Comparison of ENCODE assay signal across 1 cellular context in the genomic region with DNA sequence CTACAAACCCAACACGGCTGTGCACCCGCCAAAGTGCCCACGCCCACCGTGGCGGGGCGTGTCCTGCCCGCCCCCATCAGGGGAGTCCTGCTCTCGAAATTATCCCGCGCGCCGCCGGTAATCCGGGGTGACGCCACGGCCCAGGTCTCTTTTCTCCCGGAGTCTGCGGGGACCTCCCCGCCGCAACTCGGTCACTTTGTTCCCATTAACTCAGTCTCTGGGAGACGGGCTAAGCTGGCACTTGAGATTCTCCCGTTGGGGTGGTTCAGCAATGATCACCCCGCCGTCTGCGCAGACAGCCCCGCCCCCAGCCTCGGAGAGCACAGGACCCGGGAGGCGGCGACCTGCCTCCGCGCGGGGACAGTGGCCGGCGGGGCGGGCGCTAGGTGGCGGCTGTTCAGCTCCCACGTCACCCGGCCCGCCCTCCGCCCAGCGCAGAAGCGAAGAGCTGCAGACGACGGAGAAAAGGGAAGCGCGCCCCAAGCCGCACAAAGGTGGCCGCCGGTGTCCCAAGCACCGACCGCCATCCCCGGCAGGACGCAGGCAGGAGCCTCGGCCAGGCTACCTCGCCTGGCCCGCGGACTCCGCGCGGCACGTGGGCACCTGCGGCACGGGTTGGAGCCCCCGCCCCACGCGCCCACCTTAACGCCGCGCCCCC.
TF ChIP-seq lines count a peak whose summit lies in the region.

No MANE protein-coding gene starts in this region.

TF ChIP-seq in WTC11, 78 proteins besides CTCF, POLR2A, EP300 and RAD21 (continued from another document):
- TF ChIP-seq, protein P1, sequence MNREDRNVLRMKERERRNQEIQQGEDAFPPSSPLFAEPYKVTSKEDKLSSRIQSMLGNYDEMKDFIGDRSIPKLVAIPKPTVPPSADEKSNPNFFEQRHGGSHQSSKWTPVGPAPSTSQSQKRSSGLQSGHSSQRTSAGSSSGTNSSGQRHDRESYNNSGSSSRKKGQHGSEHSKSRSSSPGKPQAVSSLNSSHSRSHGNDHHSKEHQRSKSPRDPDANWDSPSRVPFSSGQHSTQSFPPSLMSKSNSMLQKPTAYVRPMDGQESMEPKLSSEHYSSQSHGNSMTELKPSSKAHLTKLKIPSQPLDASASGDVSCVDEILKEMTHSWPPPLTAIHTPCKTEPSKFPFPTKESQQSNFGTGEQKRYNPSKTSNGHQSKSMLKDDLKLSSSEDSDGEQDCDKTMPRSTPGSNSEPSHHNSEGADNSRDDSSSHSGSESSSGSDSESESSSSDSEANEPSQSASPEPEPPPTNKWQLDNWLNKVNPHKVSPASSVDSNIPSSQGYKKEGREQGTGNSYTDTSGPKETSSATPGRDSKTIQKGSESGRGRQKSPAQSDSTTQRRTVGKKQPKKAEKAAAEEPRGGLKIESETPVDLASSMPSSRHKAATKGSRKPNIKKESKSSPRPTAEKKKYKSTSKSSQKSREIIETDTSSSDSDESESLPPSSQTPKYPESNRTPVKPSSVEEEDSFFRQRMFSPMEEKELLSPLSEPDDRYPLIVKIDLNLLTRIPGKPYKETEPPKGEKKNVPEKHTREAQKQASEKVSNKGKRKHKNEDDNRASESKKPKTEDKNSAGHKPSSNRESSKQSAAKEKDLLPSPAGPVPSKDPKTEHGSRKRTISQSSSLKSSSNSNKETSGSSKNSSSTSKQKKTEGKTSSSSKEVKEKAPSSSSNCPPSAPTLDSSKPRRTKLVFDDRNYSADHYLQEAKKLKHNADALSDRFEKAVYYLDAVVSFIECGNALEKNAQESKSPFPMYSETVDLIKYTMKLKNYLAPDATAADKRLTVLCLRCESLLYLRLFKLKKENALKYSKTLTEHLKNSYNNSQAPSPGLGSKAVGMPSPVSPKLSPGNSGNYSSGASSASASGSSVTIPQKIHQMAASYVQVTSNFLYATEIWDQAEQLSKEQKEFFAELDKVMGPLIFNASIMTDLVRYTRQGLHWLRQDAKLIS (CRISPR knock-in tag; IDR thresholded peaks at IDR 0.05; ENCODE audit: borderline replicate concordance) = no peak
- TF ChIP-seq, protein P2, sequence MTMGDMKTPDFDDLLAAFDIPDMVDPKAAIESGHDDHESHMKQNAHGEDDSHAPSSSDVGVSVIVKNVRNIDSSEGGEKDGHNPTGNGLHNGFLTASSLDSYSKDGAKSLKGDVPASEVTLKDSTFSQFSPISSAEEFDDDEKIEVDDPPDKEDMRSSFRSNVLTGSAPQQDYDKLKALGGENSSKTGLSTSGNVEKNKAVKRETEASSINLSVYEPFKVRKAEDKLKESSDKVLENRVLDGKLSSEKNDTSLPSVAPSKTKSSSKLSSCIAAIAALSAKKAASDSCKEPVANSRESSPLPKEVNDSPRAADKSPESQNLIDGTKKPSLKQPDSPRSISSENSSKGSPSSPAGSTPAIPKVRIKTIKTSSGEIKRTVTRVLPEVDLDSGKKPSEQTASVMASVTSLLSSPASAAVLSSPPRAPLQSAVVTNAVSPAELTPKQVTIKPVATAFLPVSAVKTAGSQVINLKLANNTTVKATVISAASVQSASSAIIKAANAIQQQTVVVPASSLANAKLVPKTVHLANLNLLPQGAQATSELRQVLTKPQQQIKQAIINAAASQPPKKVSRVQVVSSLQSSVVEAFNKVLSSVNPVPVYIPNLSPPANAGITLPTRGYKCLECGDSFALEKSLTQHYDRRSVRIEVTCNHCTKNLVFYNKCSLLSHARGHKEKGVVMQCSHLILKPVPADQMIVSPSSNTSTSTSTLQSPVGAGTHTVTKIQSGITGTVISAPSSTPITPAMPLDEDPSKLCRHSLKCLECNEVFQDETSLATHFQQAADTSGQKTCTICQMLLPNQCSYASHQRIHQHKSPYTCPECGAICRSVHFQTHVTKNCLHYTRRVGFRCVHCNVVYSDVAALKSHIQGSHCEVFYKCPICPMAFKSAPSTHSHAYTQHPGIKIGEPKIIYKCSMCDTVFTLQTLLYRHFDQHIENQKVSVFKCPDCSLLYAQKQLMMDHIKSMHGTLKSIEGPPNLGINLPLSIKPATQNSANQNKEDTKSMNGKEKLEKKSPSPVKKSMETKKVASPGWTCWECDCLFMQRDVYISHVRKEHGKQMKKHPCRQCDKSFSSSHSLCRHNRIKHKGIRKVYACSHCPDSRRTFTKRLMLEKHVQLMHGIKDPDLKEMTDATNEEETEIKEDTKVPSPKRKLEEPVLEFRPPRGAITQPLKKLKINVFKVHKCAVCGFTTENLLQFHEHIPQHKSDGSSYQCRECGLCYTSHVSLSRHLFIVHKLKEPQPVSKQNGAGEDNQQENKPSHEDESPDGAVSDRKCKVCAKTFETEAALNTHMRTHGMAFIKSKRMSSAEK (CRISPR knock-in tag; IDR thresholded peaks at IDR 0.05; ENCODE audit: borderline replicate concordance) = no peak
- TF ChIP-seq ESRRA (CRISPR knock-in tag; IDR thresholded peaks at IDR 0.05; ENCODE audit: borderline replicate concordance) = peak; percentile 56; the same call in 1 of the 2 replicates
- TF ChIP-seq, protein P3, sequence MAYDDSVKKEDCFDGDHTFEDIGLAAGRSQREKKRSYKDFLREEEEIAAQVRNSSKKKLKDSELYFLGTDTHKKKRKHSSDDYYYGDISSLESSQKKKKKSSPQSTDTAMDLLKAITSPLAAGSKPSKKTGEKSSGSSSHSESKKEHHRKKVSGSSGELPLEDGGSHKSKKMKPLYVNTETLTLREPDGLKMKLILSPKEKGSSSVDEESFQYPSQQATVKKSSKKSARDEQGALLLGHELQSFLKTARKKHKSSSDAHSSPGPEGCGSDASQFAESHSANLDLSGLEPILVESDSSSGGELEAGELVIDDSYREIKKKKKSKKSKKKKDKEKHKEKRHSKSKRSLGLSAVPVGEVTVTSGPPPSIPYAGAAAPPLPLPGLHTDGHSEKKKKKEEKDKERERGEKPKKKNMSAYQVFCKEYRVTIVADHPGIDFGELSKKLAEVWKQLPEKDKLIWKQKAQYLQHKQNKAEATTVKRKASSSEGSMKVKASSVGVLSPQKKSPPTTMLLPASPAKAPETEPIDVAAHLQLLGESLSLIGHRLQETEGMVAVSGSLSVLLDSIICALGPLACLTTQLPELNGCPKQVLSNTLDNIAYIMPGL (CRISPR knock-in tag; IDR thresholded peaks at IDR 0.05) = peak; percentile 74
- TF ChIP-seq RELA (CRISPR knock-in tag; IDR thresholded peaks at IDR 0.05; ENCODE audit: borderline replicate concordance) = no peak
- TF ChIP-seq KAT7 (CRISPR knock-in tag; IDR thresholded peaks at IDR 0.05; ENCODE audit: borderline replicate concordance) = peak; percentile 69; the same call in 1 of the 2 replicates
- no peak for TF ChIP-seq NFYB (CRISPR knock-in tag; conservative IDR thresholded peaks at IDR 0.05; ENCODE audit: low read depth)
